ENCODE assay signal across 20 cellular contexts in the genomic region with DNA sequence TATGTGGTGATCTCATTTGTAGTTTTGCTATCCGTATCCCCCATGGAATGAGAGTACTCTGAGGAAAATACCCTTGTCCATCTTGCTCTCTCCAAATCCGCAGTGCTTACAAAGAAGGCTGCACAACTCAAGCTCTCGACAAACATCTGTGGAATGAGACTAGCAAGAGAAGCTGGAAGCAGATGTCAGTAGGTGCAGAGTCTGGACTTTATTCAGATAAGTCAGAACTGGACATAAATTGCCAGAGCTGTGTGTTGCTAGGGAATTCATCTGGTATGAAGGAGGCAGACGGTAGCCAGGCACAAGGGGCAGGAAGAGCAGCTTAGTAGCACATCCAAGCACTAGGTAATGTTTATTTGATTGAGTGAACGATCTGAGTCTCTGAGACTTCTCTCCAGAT.
A peak's percentile ranks its signal among the peaks of the same experiment; 100 is the strongest.
DNase-seq lines count a peak whose midpoint lies in the region; ATAC-seq and TF ChIP-seq lines count a peak whose summit lies in the region.
"Had no signal": no experiment of that assay in that cellular context is flagged by ENCODE, and none has a peak within 500 bp of the region (broad histone marks: within the 10 kb centered on the region; RNA-seq: fewer than 3 reads in every experiment).

No MANE protein-coding gene starts in this region.

- no peak for ATAC-seq in GM19397 (IDR thresholded peaks at IDR 0.05; ENCODE audit: unreplicated experiment)
- ATAC-seq: activated CD8-positive, alpha-beta memory T cell treated with anti-CD3 and anti-CD28 coated beads, Interleukin-2, amount 10 ng/mL, durations not matched to agents 7 days and 5 days; natural killer cell had no signal

- no peak for TF ChIP-seq CTCF in astrocyte of the spinal cord (IDR thresholded peaks at IDR 0.05; ENCODE audit: low read depth, low read length)

- H3K4me3 ChIP-seq in astrocyte of the spinal cord (ENCODE audit: low read depth, low read length) = no peak overlapping the region
- H3K4me3 ChIP-seq: cardiac muscle cell, dorsolateral prefrontal cortex, upper lobe of left lung had no signal

- in situ Hi-C loops in astrocyte of the spinal cord (cut with HindIII; ENCODE audit: low sequenced_read_pairs) = no loop called here

- DNase-seq in NCI-H1694 treated with DMSO at 0.1 percent for 48 hours (lab: John Stamatoyannopoulos, UW) = peak; percentile 15
- DNase-seq in NCI-H1694 (lab: John Stamatoyannopoulos, UW) = no peak
- peak; percentile 2 for DNase-seq in astrocyte of the spinal cord (ENCODE audit: low read depth, low spot score)
- peak; percentile 1 for DNase-seq in kidney tubule cell (ENCODE audit: low spot score)
- DNase-seq in NCI-H345 treated with DMSO at 0.1 percent for 48 hours (lab: John Stamatoyannopoulos, UW; ENCODE audit: unreplicated experiment) = no peak
- DNase-seq in activated effector memory CD4-positive, alpha-beta T cell treated with Interleukin-2 at 50 U/mL for 16 hours = no peak
- no peak for DNase-seq in NCI-H526 (lab: John Stamatoyannopoulos, UW)
- DNase-seq: activated CD4-positive, alpha-beta T cell treated with anti-CD3 and anti-CD28 coated beads for 48 hours; activated CD8-positive, alpha-beta memory T cell treated with anti-CD3 and anti-CD28 coated beads, Interleukin-2, amount 10 ng/mL, durations not matched to agents 7 days and 5 days; DMS 273 treated with DMSO at 0.1 percent for 48 hours; dorsolateral prefrontal cortex; mammary epithelial cell; natural killer cell; NCI-H1092 treated with DMSO at 0.1 percent for 48 hours; NCI-H524 treated with DMSO at 0.1 percent for 48 hours; posterior cingulate gyrus; SW 1271; upper lobe of left lung had no signal

Comparison
In these comparisons a context has a peak if more than half of its experiments do, and no peak if none do; other contexts are left out.
1. DNase-seq: peak in NCI-H1694 treated with DMSO at 0.1 percent for 48 hours (single experiment), astrocyte of the spinal cord (single experiment) and kidney tubule cell (single experiment); none in NCI-H1694 (single experiment), NCI-H345 treated with DMSO at 0.1 percent for 48 hours (single experiment), activated effector memory CD4-positive, alpha-beta T cell treated with Interleukin-2 at 50 U/mL for 16 hours (single experiment) and NCI-H526 (0 of 2).